In genomic region chr14:58150243-58150805, GRCh38 we compare ENCODE assay signal across 23 cellular contexts. TPM values are rescaled to one million over a fixed set of nuclear protein-coding genes. Genes with fewer than 3 reads are reported as not detected.
DNase-seq lines count a peak whose midpoint lies in the region; ATAC-seq and TF ChIP-seq lines count a peak whose summit lies in the region.
"Had no signal": no experiment of that assay in that cellular context is flagged by ENCODE, and none has a peak within 500 bp of the region (broad histone marks: within the 10 kb centered on the region; RNA-seq: fewer than 3 reads in every experiment).

No MANE protein-coding gene starts in this region.

- H3K4me3 ChIP-seq in heart right ventricle (peak overlapping the region in 7 of 10 donors; percentile 57 to 96 (median 85)), iPS-15b (ENCODE audit: low read depth, low read length) (peak overlapping the region; percentile 82), SJCRH30 (no peak overlapping the region), psoas muscle (no peak overlapping the region)

- H3K4me3 Mint-ChIP-seq in WTC11 (peak overlapping the region; percentile 82), progenitor cell of endocrine pancreas (ENCODE audit: low read depth) (peak overlapping the region; percentile 90)

- no peak for TF ChIP-seq CTCF in heart right ventricle (IDR thresholded peaks at IDR 0.05)
- TF ChIP-seq CTCF in WTC11 (IDR thresholded peaks at IDR 0.05), result no peak
- TF ChIP-seq CTCF in progenitor cell of endocrine pancreas (IDR thresholded peaks at IDR 0.05; ENCODE audit: unreplicated experiment), result no peak
- no peak for TF ChIP-seq CTCF in psoas muscle (IDR thresholded peaks at IDR 0.05)

- no peaks in the 10 kb centered on the region for H3K36me3 Mint-ChIP-seq in WTC11
- H3K36me3 Mint-ChIP-seq in progenitor cell of endocrine pancreas (ENCODE audit: insufficient read depth), result no peaks in the 10 kb centered on the region

- CTCF ChIA-PET in WTC11 (lab: Charles Lee), result interaction anchor here (1.4 kb wide), 1 partner anchor 20 kb away, joined by 3 read pairs; no protein-coding TSS in a partner anchor

- intact Hi-C loops in heart right ventricle (cut with DNase I) (loop anchor here in 1 of 10 donors (5.0 kb wide), 1 partner anchor 43 kb away; no protein-coding TSS in a partner anchor), left ventricle myocardium superior (cut with micrococcal nuclease) (no loop called here), psoas muscle (cut with DNase I) (no loop called here)

- H3K36me3 ChIP-seq in heart right ventricle (no peaks in the 10 kb centered on the region), iPS-15b (ENCODE audit: control insufficient read depth, insufficient read depth, low read length) (no peaks in the 10 kb centered on the region), SJCRH30 (no peaks in the 10 kb centered on the region), psoas muscle (ENCODE audit: insufficient read depth in 1 of 2, low read depth in 1 of 2) (no peaks in the 10 kb centered on the region)
- H3K36me3 ChIP-seq: esophagus squamous epithelium, lower lobe of right lung, thoracic aorta had no signal

- H3K9me3 ChIP-seq in heart right ventricle (no peaks in the 10 kb centered on the region), iPS-15b (ENCODE audit: control insufficient read depth, insufficient read depth, low read length) (no peaks in the 10 kb centered on the region), SJCRH30 (replicated peaks) (no peaks in the 10 kb centered on the region), psoas muscle (no peaks in the 10 kb centered on the region)
- H3K9me3 ChIP-seq: esophagus squamous epithelium, lower lobe of right lung, thoracic aorta had no signal

- DNase-seq in heart right ventricle (no peak), left ventricle myocardium superior (no peak), WTC11 (ENCODE audit: low spot score) (no peak), progenitor cell of endocrine pancreas (ENCODE audit: low spot score, unreplicated experiment) (no peak), SJCRH30 (no peak), kidney tubule cell (ENCODE audit: low spot score) (no peak), psoas muscle (no peak)
- DNase-seq: activated CD4-positive, alpha-beta T cell treated with anti-CD3 and anti-CD28 coated beads, Interleukin-2, amount 50 U/mL, for 1 hour; activated effector memory CD4-positive, alpha-beta T cell treated with anti-CD3 and anti-CD28 coated beads, Interleukin-2, amount 50 U/mL, for 16 hours; central memory CD4-positive, alpha-beta T cell; effector CD4-positive, alpha-beta T cell; esophagus squamous epithelium; lower lobe of right lung; NCI-H1436 treated with DMSO at 0.1 percent for 48 hours; PC-3; SHP77 treated with DMSO at 0.1 percent for 48 hours; stimulated activated CD4-positive, alpha-beta T cell treated with anti-CD3 and anti-CD28 coated beads, Interleukin-2, amount 100 ng/mL, for 24 hours; stimulated activated naive CD4-positive, alpha-beta T cell; T-helper 2 cell had no signal

- H3K27me3 Mint-ChIP-seq in WTC11 (ENCODE audit: low read depth) (peaks cover 34% of the 10 kb centered on the region), progenitor cell of endocrine pancreas (peaks cover 20% of the 10 kb centered on the region)

- POLR2A ChIA-PET in WTC11 (lab: Charles Lee), result no interaction called here

- no peak overlapping the region for H3K9ac ChIP-seq in iPS-15b (ENCODE audit: low read depth, low read length)

- H3K27ac Mint-ChIP-seq in WTC11, result no peak overlapping the region
- H3K27ac Mint-ChIP-seq in progenitor cell of endocrine pancreas, result no peak overlapping the region

- H3K27me3 ChIP-seq in heart right ventricle, result peaks cover 0 to 50% (median 0%) of the 10 kb centered on the region in 7 donors
- peaks cover 39% of the 10 kb centered on the region for H3K27me3 ChIP-seq in iPS-15b (ENCODE audit: control insufficient read depth, insufficient read depth, low read length)
- 0 out of 2 replicates have a peak, but pooled peaks cover 6% of the 10 kb centered on the region for H3K27me3 ChIP-seq in SJCRH30
- H3K27me3 ChIP-seq in psoas muscle (ENCODE audit: insufficient read depth in 3 of 3, low read length in 2 of 3), result peaks cover 0 to 13% (median 0%) of the 10 kb centered on the region in 3 donors

- H3K27ac ChIP-seq in heart right ventricle (no peak overlapping the region), SJCRH30 (no peak overlapping the region), psoas muscle (no peak overlapping the region)
- H3K27ac ChIP-seq: HL-60, lower lobe of right lung, thoracic aorta had no signal

- ATAC-seq in heart right ventricle, result no peak
- no peak for ATAC-seq in left ventricle myocardium superior
- ATAC-seq in WTC11, result no peak
- ATAC-seq in psoas muscle, result no peak
- ATAC-seq: PC-3 had no signal

- peaks cover 35% of the 10 kb centered on the region for H3K4me1 Mint-ChIP-seq in WTC11
- peaks cover 20% of the 10 kb centered on the region for H3K4me1 Mint-ChIP-seq in progenitor cell of endocrine pancreas (ENCODE audit: low read depth)

- 61 to 69% methylated on average over 6 of the region's 6 CpGs for WGBS in heart right ventricle, 2 donors
- 72 to 76% (median 73%) methylated on average over 6 of the region's 6 CpGs for WGBS in psoas muscle, 3 donors

- H3K4me1 ChIP-seq in heart right ventricle (peaks cover 3 to 23% (median 10%) of the 10 kb centered on the region in 9 donors), iPS-15b (ENCODE audit: control insufficient read depth, insufficient read depth, low read length) (peaks cover 8% of the 10 kb centered on the region), SJCRH30 (no peaks in the 10 kb centered on the region), psoas muscle (peaks cover 6% of the 10 kb centered on the region)

- H3K9me3 Mint-ChIP-seq in WTC11 (no peaks in the 10 kb centered on the region), progenitor cell of endocrine pancreas (ENCODE audit: low read depth) (no peaks in the 10 kb centered on the region)

TF ChIP-seq in WTC11, 78 proteins besides CTCF, POLR2A, EP300 and RAD21 (continues in another document):
- TF ChIP-seq ESRRA (CRISPR knock-in tag; IDR thresholded peaks at IDR 0.05; ENCODE audit: borderline replicate concordance), result no peak
- TF ChIP-seq ZNF396 (CRISPR knock-in tag; IDR thresholded peaks at IDR 0.05; ENCODE audit: borderline replicate concordance), result no peak
- no peak for TF ChIP-seq FOXP1 (CRISPR knock-in tag; IDR thresholded peaks at IDR 0.05; ENCODE audit: borderline replicate concordance)
- no peak for TF ChIP-seq TP53 (CRISPR knock-in tag; IDR thresholded peaks at IDR 0.05)
- no peak for TF ChIP-seq ZNF671 (CRISPR knock-in tag; IDR thresholded peaks at IDR 0.05)
- TF ChIP-seq ATF6 (CRISPR knock-in tag; IDR thresholded peaks at IDR 0.05), result no peak

RNA-seq across cellular contexts. Expression of gene ARMH4, which starts 1.7 kb away (rescaled TPM):
- total RNA-seq in heart right ventricle (10 to 100 TPM in 3 of 10 donors, 1 to 10 TPM in 7; 6.5 to 13.1 (median 9.1) TPM), left ventricle myocardium superior (8.4 TPM), WTC11 (2021) (11.8 to 12.2 TPM (median 12.1 TPM) in 3 replicates), progenitor cell of endocrine pancreas (31.5 and 36.2 TPM in 2 replicates), psoas muscle (1 to 10 TPM in 1 of 4 donors, under 1 TPM in 3; 0.58 to 3.2 (median 0.85) TPM)
- polyA plus RNA-seq in heart right ventricle (1 to 10 TPM; 1.3 to 1.8 TPM), psoas muscle (under 1 TPM; 0.17 to 0.74 (median 0.43) TPM)
- total RNA-seq in SJCRH30 (2014; rRNA removed; shearing (Covaris generic)), result 0.45 and 1.3 TPM in 2 replicates
- total RNA-seq: MCF 10A had no signal

RNA-seq across cellular contexts. Expression of gene ACTR10, which starts 49.6 kb away (rescaled TPM):
- total RNA-seq in heart right ventricle (10 to 100 TPM; 60.5 to 83.2 (median 72.8) TPM), left ventricle myocardium superior (77.2 TPM), WTC11 (2021) (30.9 to 35.5 TPM (median 32.5 TPM) in 3 replicates), progenitor cell of endocrine pancreas (57.5 and 64.1 TPM in 2 replicates), psoas muscle (10 to 100 TPM; 41.2 to 67.1 (median 54.0) TPM)
- polyA plus RNA-seq in heart right ventricle (10 to 100 TPM; 64.6 to 88.9 TPM), psoas muscle (10 to 100 TPM; 56.5 to 69.0 (median 61.0) TPM)
- total RNA-seq in SJCRH30 (2014; rRNA removed; shearing (Covaris generic)), result 58.7 and 63.2 TPM in 2 replicates

Comparison
In these comparisons a context has a peak if more than half of its experiments do, and no peak if none do; other contexts are left out.
1. H3K4me3 ChIP-seq: peak in heart right ventricle (7 of 10) and iPS-15b (single experiment); none in SJCRH30 (single experiment) and psoas muscle (single experiment).